Comparison of ENCODE assay signal across 1 cellular context in genomic region chr14:57866199-57866755, GRCh38.
TF ChIP-seq lines count a peak whose summit lies in the region.

No MANE protein-coding gene starts in this region.

TF ChIP-seq in GM23338, 12 proteins besides CTCF, POLR2A, EP300 and RAD21 (continued from another document):
- no peak for TF ChIP-seq ZNF462 (CRISPR knock-in tag; IDR thresholded peaks at IDR 0.05)
- TF ChIP-seq JUNB (IDR thresholded peaks at IDR 0.05; ENCODE audit: unreplicated experiment) = no peak
- no peak for TF ChIP-seq CREB1 (CRISPR knock-in tag; IDR thresholded peaks at IDR 0.05; ENCODE audit: low read depth)
- no peak for TF ChIP-seq STAT1 (IDR thresholded peaks at IDR 0.05; ENCODE audit: unreplicated experiment)
- no peak for TF ChIP-seq EZH2 (IDR thresholded peaks at IDR 0.05; ENCODE audit: low read depth, unreplicated experiment)
- no peak for TF ChIP-seq ZNF331 (CRISPR knock-in tag; IDR thresholded peaks at IDR 0.05; ENCODE audit: low read depth)
- TF ChIP-seq NANOG (IDR thresholded peaks at IDR 0.05; ENCODE audit: borderline replicate concordance) = no peak
- no peak for TF ChIP-seq ETS1 (IDR thresholded peaks at IDR 0.05)
- no peak for TF ChIP-seq ZNF114 (CRISPR knock-in tag; IDR thresholded peaks at IDR 0.05)
